39 cellular contexts compared by ENCODE assay signal in the genomic region with DNA sequence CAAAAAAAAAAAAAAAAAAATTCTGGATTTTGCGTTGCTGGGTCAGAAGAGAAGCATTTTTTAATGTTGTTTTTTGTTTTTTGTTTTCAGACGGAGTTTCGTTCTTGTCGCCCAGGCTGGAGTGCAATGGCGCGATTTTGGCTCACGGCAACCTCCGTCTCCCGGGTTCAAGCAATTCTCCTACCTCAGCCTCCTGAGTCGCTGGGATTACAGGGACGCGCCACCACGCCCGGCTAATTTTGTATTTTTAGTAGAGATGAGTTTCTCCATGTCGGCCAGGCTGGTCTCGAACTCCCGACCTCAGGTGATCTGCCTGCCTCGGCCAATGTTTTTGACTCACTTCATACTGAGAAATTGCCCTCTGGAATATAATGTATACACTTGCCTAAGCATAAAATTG.
"Had no signal": no experiment of that assay in that cellular context is flagged by ENCODE, and none has a peak within 500 bp of the region (broad histone marks: within the 10 kb centered on the region; RNA-seq: fewer than 3 reads in every experiment).

No MANE protein-coding gene starts in this region.

- H3K36me3 ChIP-seq: adrenal gland, ascending aorta, brain microvascular endothelial cell, breast epithelium, cardiac muscle cell had no signal

- H3K27me3 ChIP-seq: adrenal gland, ascending aorta, body of pancreas, brain microvascular endothelial cell, breast epithelium, cardiac muscle cell had no signal

- H3K27me3 Mint-ChIP-seq: activated naive CD8-positive, alpha-beta T cell had no signal

- H3K9me3 ChIP-seq: adrenal gland, ascending aorta, body of pancreas, breast epithelium had no signal

- ATAC-seq: activated naive CD4-positive, alpha-beta T cell treated with anti-CD3 and anti-CD28 coated beads, Interleukin-2, amount 50 U/mL, for 72 hours; activated naive CD8-positive, alpha-beta T cell treated with anti-CD3 and anti-CD28 coated beads, Interleukin-2, amount 50 U/mL, for 24 hours; activated T-cell treated with anti-CD3 and anti-CD28 coated beads, Interleukin-2, amount 50 U/mL, for 4 hours; activated T-cell treated with anti-CD3 and anti-CD28 coated beads, Interleukin-2, amount 50 U/mL, for 72 hours; activated T-helper 17 cell treated with anti-CD3 and anti-CD28 coated beads, Interleukin-2, amount 50 U/mL, for 72 hours; body of pancreas had no signal

- H3K4me1 ChIP-seq: adrenal gland, ascending aorta, body of pancreas, breast epithelium had no signal

- H3K4me3 ChIP-seq: adrenal gland, ascending aorta, body of pancreas, breast epithelium, cardiac muscle cell had no signal

- DNase-seq: activated effector memory CD4-positive, alpha-beta T cell treated with anti-CD3 and anti-CD28 coated beads, Interleukin-2, amount 50 U/mL, for 16 hours; activated effector memory CD4-positive, alpha-beta T cell treated with Interleukin-2 at 50 U/mL for 16 hours; activated gamma-delta T cell; activated gamma-delta T cell treated with Interleukin-2 at 50 U/mL for 16 hours; activated naive CD4-positive, alpha-beta T cell; activated naive CD4-positive, alpha-beta T cell treated with anti-CD3 and anti-CD28 coated beads for 36 hours; activated naive CD4-positive, alpha-beta T cell treated with anti-CD3 and anti-CD28 coated beads, Interleukin-2, amount 10 ng/mL, durations not matched to agents 7 days and 5 days; activated naive CD4-positive, alpha-beta T cell treated with anti-CD3 and anti-CD28 coated beads, Interleukin-2, amount 50 U/mL, for 16 hours; activated naive CD4-positive, alpha-beta T cell treated with Interleukin-2 at 50 U/mL for 16 hours; activated naive CD8-positive, alpha-beta T cell treated with anti-CD3 and anti-CD28 coated beads for 36 hours; activated naive CD8-positive, alpha-beta T cell treated with anti-CD3 and anti-CD28 coated beads, Interleukin-2, amount 10 ng/mL, durations not matched to agents 7 days and 5 days; activated naive CD8-positive, alpha-beta T cell treated with anti-CD3 and anti-CD28 coated beads, Interleukin-2, amount 50 U/mL, for 24 hours; activated T-cell treated with anti-CD3 and anti-CD28 coated beads for 4 hours; activated T-cell treated with anti-CD3 and anti-CD28 coated beads, Interleukin-2, amount 50 U/mL, for 1 hour; activated T-cell treated with anti-CD3 and anti-CD28 coated beads, Interleukin-2, amount 50 U/mL, for 24 hours; activated T-cell treated with anti-CD3 and anti-CD28 coated beads, Interleukin-2, amount 50 U/mL, for 4 hours; activated T-cell treated with anti-CD3 and anti-CD28 coated beads, Interleukin-2, amount 50 U/mL, for 48 hours; activated T-cell treated with anti-CD3 and anti-CD28 coated beads, Interleukin-2, amount 50 U/mL, for 72 hours; amniotic stem cell; amygdala; anterior cingulate cortex; aorta; body of pancreas; brain microvascular endothelial cell; caudate nucleus; central memory CD4-positive, alpha-beta T cell; cerebellar nuclear complex had no signal

- H3K36me3 Mint-ChIP-seq: activated naive CD4-positive, alpha-beta T cell treated with anti-CD3 and anti-CD28 coated beads, Interleukin-2, amount 10 ng/mL, durations not matched to agents 7 days and 5 days; activated naive CD4-positive, alpha-beta T cell treated with anti-CD3 and anti-CD28 coated beads, Interleukin-2, amount 50 U/mL, for 24 hours; activated naive CD4-positive, alpha-beta T cell treated with anti-CD3 and anti-CD28 coated beads, Interleukin-2, amount 50 U/mL, for 72 hours; activated naive CD8-positive, alpha-beta T cell; activated naive CD8-positive, alpha-beta T cell treated with anti-CD3 and anti-CD28 coated beads for 36 hours; activated naive CD8-positive, alpha-beta T cell treated with anti-CD3 and anti-CD28 coated beads, Interleukin-2, amount 10 ng/mL, durations not matched to agents 7 days and 5 days; brain had no signal

- H3K4me3 Mint-ChIP-seq: activated naive CD4-positive, alpha-beta T cell treated with anti-CD3 and anti-CD28 coated beads for 36 hours; activated naive CD4-positive, alpha-beta T cell treated with anti-CD3 and anti-CD28 coated beads, Interleukin-2, amount 10 ng/mL, durations not matched to agents 7 days and 5 days; activated naive CD4-positive, alpha-beta T cell treated with anti-CD3 and anti-CD28 coated beads, Interleukin-2, amount 50 U/mL, for 24 hours; activated naive CD8-positive, alpha-beta T cell; activated naive CD8-positive, alpha-beta T cell treated with anti-CD3 and anti-CD28 coated beads for 36 hours; activated naive CD8-positive, alpha-beta T cell treated with anti-CD3 and anti-CD28 coated beads, Interleukin-2, amount 10 ng/mL, durations not matched to agents 7 days and 5 days; activated naive CD8-positive, alpha-beta T cell treated with anti-CD3 and anti-CD28 coated beads, Interleukin-2, amount 50 U/mL, for 24 hours; activated T-cell treated with anti-CD3 and anti-CD28 coated beads, Interleukin-2, amount 50 U/mL, for 24 hours; activated T-cell treated with anti-CD3 and anti-CD28 coated beads, Interleukin-2, amount 50 U/mL, for 4 hours; activated T-cell treated with anti-CD3 and anti-CD28 coated beads, Interleukin-2, amount 50 U/mL, for 72 hours; activated T-helper 1 cell treated with anti-CD3 and anti-CD28 coated beads, Interleukin-12 subunit alpha, Interleukin-12 subunit beta, Interleukin-2, Interleukin-4 antibody, amounts not matched to agents 30 ng/mL and 10 ng/mL and 1 ng/mL, durations not matched to agents 14 hours and 24 hours and 36 hours; activated T-helper 17 cell treated with anti-CD3 and anti-CD28 coated beads, Interleukin-2, amount 50 U/mL, for 72 hours; brain; central memory CD8-positive, alpha-beta T cell had no signal

- H3K4me1 Mint-ChIP-seq: activated naive CD4-positive, alpha-beta T cell treated with anti-CD3 and anti-CD28 coated beads, Interleukin-2, amount 10 ng/mL, durations not matched to agents 7 days and 5 days; activated naive CD4-positive, alpha-beta T cell treated with anti-CD3 and anti-CD28 coated beads, Interleukin-2, amount 50 U/mL, for 24 hours; activated naive CD8-positive, alpha-beta T cell treated with anti-CD3 and anti-CD28 coated beads for 36 hours; activated naive CD8-positive, alpha-beta T cell treated with anti-CD3 and anti-CD28 coated beads, Interleukin-2, amount 10 ng/mL, durations not matched to agents 7 days and 5 days; activated naive CD8-positive, alpha-beta T cell treated with anti-CD3 and anti-CD28 coated beads, Interleukin-2, amount 50 U/mL, for 24 hours; activated T-helper 17 cell treated with anti-CD3 and anti-CD28 coated beads, Interleukin-2, amount 50 U/mL, for 72 hours; central memory CD8-positive, alpha-beta T cell had no signal

- H3K27ac Mint-ChIP-seq: activated naive CD4-positive, alpha-beta T cell treated with anti-CD3 and anti-CD28 coated beads for 36 hours; activated naive CD4-positive, alpha-beta T cell treated with anti-CD3 and anti-CD28 coated beads, Interleukin-2, amount 10 ng/mL, durations not matched to agents 7 days and 5 days; activated naive CD4-positive, alpha-beta T cell treated with anti-CD3 and anti-CD28 coated beads, Interleukin-2, amount 50 U/mL, for 24 hours; activated naive CD4-positive, alpha-beta T cell treated with anti-CD3 and anti-CD28 coated beads, Interleukin-2, amount 50 U/mL, for 72 hours; activated naive CD8-positive, alpha-beta T cell; activated naive CD8-positive, alpha-beta T cell treated with anti-CD3 and anti-CD28 coated beads for 36 hours; activated naive CD8-positive, alpha-beta T cell treated with anti-CD3 and anti-CD28 coated beads, Interleukin-2, amount 10 ng/mL, durations not matched to agents 7 days and 5 days; activated naive CD8-positive, alpha-beta T cell treated with anti-CD3 and anti-CD28 coated beads, Interleukin-2, amount 50 U/mL, for 24 hours; activated T-cell treated with anti-CD3 and anti-CD28 coated beads, Interleukin-2, amount 50 U/mL, for 24 hours; activated T-cell treated with anti-CD3 and anti-CD28 coated beads, Interleukin-2, amount 50 U/mL, for 72 hours; activated T-helper 1 cell treated with anti-CD3 and anti-CD28 coated beads, Interleukin-12 subunit alpha, Interleukin-12 subunit beta, Interleukin-2, Interleukin-4 antibody, amounts not matched to agents 30 ng/mL and 10 ng/mL and 1 ng/mL, durations not matched to agents 14 hours and 24 hours and 36 hours; activated T-helper 17 cell treated with anti-CD3 and anti-CD28 coated beads, Interleukin-2, amount 50 U/mL, for 72 hours; activated T-helper 2 cell treated with anti-CD3 and anti-CD28 coated beads, Interferon-gamma antibody, Interleukin-2, Interleukin-4, amounts not matched to agents 10 μg/mL and 5 μg/mL and 100 μg/mL, durations not matched to agents 14 hours and 24 hours and 36 hours; brain had no signal

- H3K27ac ChIP-seq: adrenal gland, ascending aorta, body of pancreas, brain microvascular endothelial cell, breast epithelium, cardiac muscle cell had no signal

- H3K9me3 Mint-ChIP-seq: activated naive CD4-positive, alpha-beta T cell treated with anti-CD3 and anti-CD28 coated beads for 36 hours; activated naive CD4-positive, alpha-beta T cell treated with anti-CD3 and anti-CD28 coated beads, Interleukin-2, amount 10 ng/mL, durations not matched to agents 7 days and 5 days; activated naive CD4-positive, alpha-beta T cell treated with anti-CD3 and anti-CD28 coated beads, Interleukin-2, amount 50 U/mL, for 24 hours; activated naive CD4-positive, alpha-beta T cell treated with anti-CD3 and anti-CD28 coated beads, Interleukin-2, amount 50 U/mL, for 72 hours; activated naive CD8-positive, alpha-beta T cell treated with anti-CD3 and anti-CD28 coated beads for 36 hours; activated naive CD8-positive, alpha-beta T cell treated with anti-CD3 and anti-CD28 coated beads, Interleukin-2, amount 10 ng/mL, durations not matched to agents 7 days and 5 days; activated naive CD8-positive, alpha-beta T cell treated with anti-CD3 and anti-CD28 coated beads, Interleukin-2, amount 50 U/mL, for 24 hours; activated T-cell treated with anti-CD3 and anti-CD28 coated beads, Interleukin-2, amount 50 U/mL, for 24 hours; activated T-cell treated with anti-CD3 and anti-CD28 coated beads, Interleukin-2, amount 50 U/mL, for 4 hours; activated T-cell treated with anti-CD3 and anti-CD28 coated beads, Interleukin-2, amount 50 U/mL, for 72 hours; activated T-helper 1 cell treated with anti-CD3 and anti-CD28 coated beads, Interleukin-12 subunit alpha, Interleukin-12 subunit beta, Interleukin-2, Interleukin-4 antibody, amounts not matched to agents 30 ng/mL and 10 ng/mL and 1 ng/mL, durations not matched to agents 14 hours and 24 hours and 36 hours; activated T-helper 17 cell treated with anti-CD3 and anti-CD28 coated beads, Interleukin-2, amount 50 U/mL, for 72 hours; activated T-helper 2 cell treated with anti-CD3 and anti-CD28 coated beads, Interferon-gamma antibody, Interleukin-2, Interleukin-4, amounts not matched to agents 10 μg/mL and 5 μg/mL and 100 μg/mL, durations not matched to agents 14 hours and 24 hours and 36 hours; central memory CD8-positive, alpha-beta T cell had no signal
